In genomic region chr3:47073685-47074084, GRCh38 we compare ENCODE assay signal across 16 cellular contexts.
DNase-seq lines count a peak whose midpoint lies in the region; ATAC-seq and TF ChIP-seq lines count a peak whose summit lies in the region.
"Had no signal": no experiment of that assay in that cellular context is flagged by ENCODE, and none has a peak within 500 bp of the region (broad histone marks: within the 10 kb centered on the region; RNA-seq: fewer than 3 reads in every experiment).

No MANE protein-coding gene starts in this region.

- no peaks in the 10 kb centered on the region for H3K9me3 Mint-ChIP-seq in CD8-positive, alpha-beta T cell
- H3K9me3 Mint-ChIP-seq in chondrocyte (ENCODE audit: low read depth) (no peaks in the 10 kb centered on the region), mesothelial cell of epicardium (no peaks in the 10 kb centered on the region)
- H3K9me3 Mint-ChIP-seq: CD4-positive, alpha-beta memory T cell; H9 had no signal

- 77 to 85% methylated on average over 2 of the region's 2 CpGs for WGBS in tibial nerve, 2 donors

- CTCF ChIA-PET in CD8-positive, alpha-beta T cell (lab: Charles Lee): interaction anchor here (1.3 kb wide), 1 partner anchor 10 kb away, joined by 3 read pairs; no protein-coding TSS in a partner anchor

- no peak overlapping the region for H3K27ac ChIP-seq in CD8-positive, alpha-beta T cell (ENCODE audit: low read depth, low read length)
- no peak overlapping the region for H3K27ac ChIP-seq in tibial nerve
- H3K27ac ChIP-seq: GM23248 had no signal

- intact Hi-C loops in CD8-positive, alpha-beta T cell (cut with DNase I, micrococcal nuclease): loop anchor here in 1 of 2 experiments (10.0 kb wide), 1 partner anchor 251 kb away; no protein-coding TSS in a partner anchor

- H3K4me1 ChIP-seq in CD8-positive, alpha-beta T cell (ENCODE audit: insufficient read depth, low read length): no peaks in the 10 kb centered on the region
- H3K4me1 ChIP-seq in tibial nerve: peaks cover 0 to 15% (median 0%) of the 10 kb centered on the region in 4 donors
- H3K4me1 ChIP-seq: Caco-2 had no signal

- H3K36me3 ChIP-seq in CD8-positive, alpha-beta T cell (ENCODE audit: insufficient read depth, low read length): no peaks in the 10 kb centered on the region
- peaks cover 0 to 46% (median 0%) of the 10 kb centered on the region in 3 donors for H3K36me3 ChIP-seq in tibial nerve

- TF ChIP-seq EP300 in tibial nerve (IDR thresholded peaks at IDR 0.05): no peak

- H3K9me3 ChIP-seq in CD8-positive, alpha-beta T cell (ENCODE audit: low read length): no peaks in the 10 kb centered on the region
- H3K9me3 ChIP-seq in T-helper 17 cell (ENCODE audit: control insufficient read depth, low read length, poor library complexity, severe bottlenecking) (no peaks in the 10 kb centered on the region), tibial nerve (no peaks in the 10 kb centered on the region)
- H3K9me3 ChIP-seq: Caco-2 had no signal

- no peaks in the 10 kb centered on the region for H3K27me3 Mint-ChIP-seq in CD8-positive, alpha-beta T cell (ENCODE audit: low read depth)
- H3K27me3 Mint-ChIP-seq in T-helper 17 cell (no peaks in the 10 kb centered on the region), chondrocyte (ENCODE audit: low read depth) (no peaks in the 10 kb centered on the region), mesothelial cell of epicardium (ENCODE audit: low read depth) (no peaks in the 10 kb centered on the region)
- H3K27me3 Mint-ChIP-seq: CD4-positive, alpha-beta memory T cell had no signal

- no peak for ATAC-seq in CD8-positive, alpha-beta T cell
- ATAC-seq in T-helper 17 cell: no peak
- no peak for ATAC-seq in stimulated activated naive CD8-positive, alpha-beta T cell treated with anti-CD3 and anti-CD28 coated beads, Interleukin-15, Interleukin-2, amounts not matched to agents 100 U/mL and 50 U/mL, for 24 hours
- ATAC-seq in GM18907 (IDR thresholded peaks at IDR 0.05; ENCODE audit: unreplicated experiment): no peak
- ATAC-seq: HCT116 had no signal

- POLR2A ChIA-PET in CD8-positive, alpha-beta T cell (lab: Charles Lee): no interaction called here

- H3K36me3 Mint-ChIP-seq in CD8-positive, alpha-beta T cell: peaks cover 74% of the 10 kb centered on the region
- H3K36me3 Mint-ChIP-seq in T-helper 17 cell (ENCODE audit: low read depth) (peaks cover 5% of the 10 kb centered on the region), chondrocyte (ENCODE audit: low read depth) (peaks cover 12% of the 10 kb centered on the region), mesothelial cell of epicardium (peaks cover 37% of the 10 kb centered on the region)

- DNase-seq in CD8-positive, alpha-beta T cell: no peak
- DNase-seq in T-helper 17 cell: no peak
- DNase-seq in chondrocyte (ENCODE audit: low spot score): no peak
- DNase-seq in mesothelial cell of epicardium (ENCODE audit: low spot score in 2 of 2, unreplicated experiment in 2 of 2): no peak
- no peak for DNase-seq in NCI-H187 (lab: John Stamatoyannopoulos, UW)
- no peak for DNase-seq in stimulated activated naive CD8-positive, alpha-beta T cell treated with anti-CD3 and anti-CD28 coated beads, Interleukin-15, Interleukin-2, amounts not matched to agents 100 U/mL and 50 U/mL, for 24 hours
- DNase-seq in tibial nerve (ENCODE audit: low spot score in 2 of 2): no peak
- DNase-seq: C1 segment of cervical spinal cord; Caco-2; CD4-positive, alpha-beta memory T cell; DMS153; DND-41; GM23248; H9 had no signal

- H3K4me3 Mint-ChIP-seq in CD8-positive, alpha-beta T cell: no peak overlapping the region
- H3K4me3 Mint-ChIP-seq in T-helper 17 cell (peak overlapping the region; percentile 62), chondrocyte (ENCODE audit: unreplicated experiment) (no peak overlapping the region), mesothelial cell of epicardium (no peak overlapping the region)
- H3K4me3 Mint-ChIP-seq: H9 had no signal

- H3K4me1 Mint-ChIP-seq in CD8-positive, alpha-beta T cell (ENCODE audit: low read depth): peaks cover 24% of the 10 kb centered on the region
- H3K4me1 Mint-ChIP-seq in T-helper 17 cell (peaks cover 29% of the 10 kb centered on the region), chondrocyte (ENCODE audit: low read depth) (peaks cover 17% of the 10 kb centered on the region), mesothelial cell of epicardium (peaks cover 4% of the 10 kb centered on the region)

- no peak for TF ChIP-seq POLR2A in tibial nerve (IDR thresholded peaks at IDR 0.05)

- H3K27ac Mint-ChIP-seq in CD8-positive, alpha-beta T cell: peak overlapping the region; percentile 12
- peak overlapping the region; percentile 67 for H3K27ac Mint-ChIP-seq in T-helper 17 cell
- peak overlapping the region; percentile 1 for H3K27ac Mint-ChIP-seq in chondrocyte (ENCODE audit: unreplicated experiment)
- H3K27ac Mint-ChIP-seq in mesothelial cell of epicardium: peak overlapping the region; percentile 57

- TF ChIP-seq CTCF in CD8-positive, alpha-beta T cell (IDR thresholded peaks at IDR 0.05): no peak
- TF ChIP-seq CTCF in chondrocyte (IDR thresholded peaks at IDR 0.05): no peak
- no peak for TF ChIP-seq CTCF in mesothelial cell of epicardium (IDR thresholded peaks at IDR 0.05; ENCODE audit: unreplicated experiment)
- TF ChIP-seq CTCF in tibial nerve (IDR thresholded peaks at IDR 0.05): no peak

- no peaks in the 10 kb centered on the region for H3K27me3 ChIP-seq in CD8-positive, alpha-beta T cell (ENCODE audit: insufficient read depth, low read length)
- no peaks in the 10 kb centered on the region for H3K27me3 ChIP-seq in tibial nerve

- H3K4me3 ChIP-seq in CD8-positive, alpha-beta T cell (ENCODE audit: low read depth, low read length): no peak overlapping the region
- H3K4me3 ChIP-seq in tibial nerve: no peak overlapping the region
- H3K4me3 ChIP-seq: GM23248 had no signal

Comparison
In these comparisons a context has a peak if more than half of its experiments do, and no peak if none do; other contexts are left out.
1. H3K27ac Mint-ChIP-seq: peak in every context shown above with its lines; median percentile 67 in T-helper 17 cell; 57 in mesothelial cell of epicardium; 12 in CD8-positive, alpha-beta T cell; 1 in chondrocyte.